12 cellular contexts compared by ENCODE assay signal in genomic region chr1:156101880-156102279, GRCh38. TPM values are rescaled to one million over a fixed set of nuclear protein-coding genes. Genes with fewer than 3 reads are reported as not detected.
A peak's percentile ranks its signal among the peaks of the same experiment; 100 is the strongest.
DNase-seq lines count a peak whose midpoint lies in the region; TF ChIP-seq lines count a peak whose summit lies in the region.
"Had no signal": no experiment of that assay in that cellular context is flagged by ENCODE, and none has a peak within 500 bp of the region (broad histone marks: within the 10 kb centered on the region; RNA-seq: fewer than 3 reads in every experiment).

No MANE protein-coding gene starts in this region.

- H3K4me1 ChIP-seq in ACC112 (ENCODE audit: control insufficient read depth, insufficient read depth, low read length, unreplicated experiment) = peaks cover 68% of the 10 kb centered on the region

- H3K36me3 Mint-ChIP-seq in endothelial cell (ENCODE audit: low read depth, unreplicated experiment) (peaks cover 25% of the 10 kb centered on the region), osteocyte (ENCODE audit: unreplicated experiment) (no peaks in the 10 kb centered on the region)

- H3K4me3 ChIP-seq in ACC112 (ENCODE audit: low read depth, low read length) = no peak overlapping the region

- peaks cover 30% of the 10 kb centered on the region for H3K27me3 Mint-ChIP-seq in endothelial cell (ENCODE audit: unreplicated experiment)
- no peaks in the 10 kb centered on the region for H3K27me3 Mint-ChIP-seq in osteocyte (ENCODE audit: unreplicated experiment)

- H3K27me3 ChIP-seq in ACC112 (ENCODE audit: insufficient read depth, low read length) = no peaks in the 10 kb centered on the region

- peak overlapping the region; percentile 82 for H3K27ac Mint-ChIP-seq in endothelial cell (ENCODE audit: unreplicated experiment)
- H3K27ac Mint-ChIP-seq in osteocyte (ENCODE audit: unreplicated experiment) = peak overlapping the region; percentile 99

- no peak overlapping the region for H2AFZ ChIP-seq in ACC112 (ENCODE audit: low read length, unreplicated experiment)

- H3K27ac ChIP-seq in ACC112 (ENCODE audit: low read depth, low read length) = peak overlapping the region; percentile 99

- no peaks in the 10 kb centered on the region for H3K36me3 ChIP-seq in ACC112 (ENCODE audit: insufficient read depth, low read length)

- H3K4me3 Mint-ChIP-seq in endothelial cell (ENCODE audit: unreplicated experiment) = no peak overlapping the region
- no peak overlapping the region for H3K4me3 Mint-ChIP-seq in osteocyte (ENCODE audit: unreplicated experiment)

- TF ChIP-seq CTCF in endothelial cell (IDR thresholded peaks at IDR 0.05; ENCODE audit: unreplicated experiment) = no peak
- TF ChIP-seq CTCF in osteocyte (IDR thresholded peaks at IDR 0.05) = no peak

- DNase-seq in HT-29 (ENCODE audit: low spot score) (peak; percentile 54), endothelial cell (ENCODE audit: low spot score) (no peak), osteocyte (ENCODE audit: extremely low spot score, unreplicated experiment) (no peak), HuH-7.5 (ENCODE audit: low spot score) (no peak), inferior parietal cortex (ENCODE audit: extremely low spot score) (no peak), NCI-H1694 (lab: John Stamatoyannopoulos, UW) (no peak)
- no peak for DNase-seq in stimulated activated CD4-positive, alpha-beta T cell treated with anti-CD3 and anti-CD28 coated beads, Interleukin-2, amount 100 ng/mL, for 24 hours
- DNase-seq: activated effector memory CD4-positive, alpha-beta T cell treated with Interleukin-2 at 50 U/mL for 16 hours; erythroblast; GF-D8; NCI-H2171 had no signal

- peaks cover 6% of the 10 kb centered on the region for H3K79me2 ChIP-seq in ACC112 (ENCODE audit: control insufficient read depth, insufficient read depth, low read length, unreplicated experiment)

- peaks cover 73% of the 10 kb centered on the region for H3K4me1 Mint-ChIP-seq in endothelial cell (ENCODE audit: unreplicated experiment)
- H3K4me1 Mint-ChIP-seq in osteocyte (ENCODE audit: unreplicated experiment) = peaks cover 71% of the 10 kb centered on the region

- no peaks in the 10 kb centered on the region for H3K9me3 Mint-ChIP-seq in endothelial cell (ENCODE audit: unreplicated experiment)
- H3K9me3 Mint-ChIP-seq in osteocyte (ENCODE audit: unreplicated experiment) = no peaks in the 10 kb centered on the region

RNA-seq across cellular contexts. Expression of gene LMNA, which starts 12.6 kb away (rescaled TPM):
- total RNA-seq in HT-29 (2014; rRNA removed; shearing (Covaris generic)) = 1,664 and 1,875 TPM in 2 replicates
- total RNA-seq in endothelial cell (ENCODE audit: unreplicated experiment) = 35.8 TPM
- 733 and 792 TPM in 2 replicates for total RNA-seq in osteocyte

RNA-seq across cellular contexts. Expression of gene MEX3A, which starts 19.6 kb away (rescaled TPM):
- 9.3 and 13.3 TPM in 2 replicates for total RNA-seq in HT-29 (2014; rRNA removed; shearing (Covaris generic))
- total RNA-seq in endothelial cell (ENCODE audit: unreplicated experiment) = 63.9 TPM
- 19.8 and 20.7 TPM in 2 replicates for total RNA-seq in osteocyte

RNA-seq across cellular contexts. Expression of gene RAB25, which starts 40.9 kb away (rescaled TPM):
- 163 and 185 TPM in 2 replicates for total RNA-seq in HT-29 (2014; rRNA removed; shearing (Covaris generic))
- total RNA-seq in endothelial cell (ENCODE audit: unreplicated experiment) (1.6 TPM), osteocyte (not detected in 2 replicates)

RNA-seq across cellular contexts. Expression of gene LAMTOR2, which starts 47.3 kb away (rescaled TPM):
- total RNA-seq in HT-29 (2014; rRNA removed; shearing (Covaris generic)) = 108 and 130 TPM in 2 replicates
- total RNA-seq in endothelial cell (ENCODE audit: unreplicated experiment) = 82.4 TPM
- total RNA-seq in osteocyte = 56.2 and 59.9 TPM in 2 replicates

RNA-seq across cellular contexts. Expression of gene UBQLN4, which starts 48.3 kb away (rescaled TPM):
- 35.7 and 41.0 TPM in 2 replicates for total RNA-seq in HT-29 (2014; rRNA removed; shearing (Covaris generic))
- total RNA-seq in endothelial cell (ENCODE audit: unreplicated experiment) = 47.6 TPM
- 36.4 and 36.9 TPM in 2 replicates for total RNA-seq in osteocyte

Comparison
In these comparisons a context has a peak if more than half of its experiments do, and no peak if none do; other contexts are left out.
1. RNA of gene LMNA, which starts 12.6 kb away (total RNA-seq): 1,664 to 1,875 TPM in HT-29 and 733 to 792 TPM in osteocyte; 35.8 TPM in endothelial cell (single experiment); every median in the first group is over 10 times any median in the second.
2. RNA of gene RAB25, which starts 40.9 kb away (total RNA-seq): 163 to 185 TPM in HT-29; 1.6 TPM in endothelial cell (single experiment) and not detected in osteocyte; every median in the first group is over 10 times any median in the second.